Comparison of ENCODE assay signal across 17 cellular contexts in genomic region chr22:24437091-24437490, GRCh38. TPM values are rescaled to one million over a fixed set of nuclear protein-coding genes. Genes with fewer than 3 reads are reported as not detected.
DNase-seq lines count a peak whose midpoint lies in the region; ATAC-seq and TF ChIP-seq lines count a peak whose summit lies in the region.
"Had no signal": no experiment of that assay in that cellular context is flagged by ENCODE, and none has a peak within 500 bp of the region (broad histone marks: within the 10 kb centered on the region; RNA-seq: fewer than 3 reads in every experiment).

No MANE protein-coding gene starts in this region.

- H3K27me3 Mint-ChIP-seq in activated B cell treated with CpG ODN at 0.5 μM for 24 hours, result no peaks in the 10 kb centered on the region
- no peaks in the 10 kb centered on the region for H3K27me3 Mint-ChIP-seq in naive thymus-derived CD4-positive, alpha-beta T cell

- peak overlapping the region; percentile 90 to 99 (median 97) for H3K4me2 ChIP-seq in BLaER1 treated with 17β-estradiol and CSF1 and Interleukin-3, amounts not matched to agents 10 nM and 100 nM
- H3K4me2 ChIP-seq in DND-41 (ENCODE audit: insufficient read depth, low read length), result peak overlapping the region; percentile 1; the same call in 1 of the 2 replicates

- CTCF ChIA-PET in activated B cell treated with CpG ODN at 0.5 μM for 24 hours (lab: Charles Lee) (interaction anchor here (1.3 to 2.4 kb wide), 3 partner anchors 8 to 15 kb away, joined by 5 to 15 read pairs (median 13); partner anchors contain the start of gene ADORA2A), GM10248 (lab: Yijun Ruan, JAX) (interaction anchor here (0.9 to 2.1 kb wide), 7 partner anchors 13 to 89 kb away, joined by 3 to 7 read pairs (median 4); no protein-coding TSS in a partner anchor)
- CTCF ChIA-PET in naive thymus-derived CD4-positive, alpha-beta T cell (lab: Charles Lee), result interaction anchor here (1.6 kb wide), 1 partner anchor 15 kb away, joined by 5 read pairs; no protein-coding TSS in a partner anchor

- H3K4me1 ChIP-seq in BLaER1 treated with 17β-estradiol and CSF1 and Interleukin-3, amounts not matched to agents 10 nM and 100 nM, result peaks cover 99 to 100% (median 100%) of the 10 kb centered on the region in 10 experiments
- peaks cover 70% of the 10 kb centered on the region for H3K4me1 ChIP-seq in DND-41 (ENCODE audit: insufficient read depth, low read length)
- H3K4me1 ChIP-seq in naive thymus-derived CD4-positive, alpha-beta T cell (ENCODE audit: control insufficient read depth in 2 of 2, insufficient read depth in 2 of 2, low read length in 2 of 2), result peaks cover 55 to 62% of the 10 kb centered on the region in 2 donors

- H3K9me3 Mint-ChIP-seq in activated B cell treated with CpG ODN at 0.5 μM for 24 hours, result no peaks in the 10 kb centered on the region
- peaks cover 0 to 2% (median 0%) of the 10 kb centered on the region in 11 donors for H3K9me3 Mint-ChIP-seq in naive thymus-derived CD4-positive, alpha-beta T cell
- H3K9me3 Mint-ChIP-seq: T-helper 2 cell treated with Interferon-gamma antibody and Interleukin-4, amounts not matched to agents 5 μg/mL and 100 μg/mL, for 36 hours had no signal

- peaks cover 19% of the 10 kb centered on the region; the same call in 1 of the 2 replicates for H3K79me2 ChIP-seq in DND-41 (ENCODE audit: insufficient read depth, low read length)

- peaks cover 0 to 16% (median 0%) of the 10 kb centered on the region in 11 experiments; a peak in 5 of 22 replicates for H4K20me1 ChIP-seq in BLaER1 treated with 17β-estradiol and CSF1 and Interleukin-3, amounts not matched to agents 10 nM and 100 nM
- peaks cover 4% of the 10 kb centered on the region; the same call in 1 of the 2 replicates for H4K20me1 ChIP-seq in DND-41 (ENCODE audit: insufficient read depth, low read length)

- no peaks in the 10 kb centered on the region for H3K36me3 ChIP-seq in BLaER1 treated with 17β-estradiol and CSF1 and Interleukin-3, amounts not matched to agents 10 nM and 100 nM
- peaks cover 37% of the 10 kb centered on the region for H3K36me3 ChIP-seq in DND-41 (ENCODE audit: insufficient read depth, low read length)
- H3K36me3 ChIP-seq in naive thymus-derived CD4-positive, alpha-beta T cell (ENCODE audit: control insufficient read depth in 2 of 3, insufficient read depth in 3 of 3, low read length in 3 of 3), result peaks cover 6 to 84% (median 31%) of the 10 kb centered on the region in 3 experiments

- H3K36me3 Mint-ChIP-seq in activated B cell treated with CpG ODN at 0.5 μM for 24 hours (ENCODE audit: low read depth), result peaks cover 37% of the 10 kb centered on the region
- peaks cover 0 to 24% (median 18%) of the 10 kb centered on the region in 5 donors for H3K36me3 Mint-ChIP-seq in naive thymus-derived CD4-positive, alpha-beta T cell

- no peak for ATAC-seq in DND-41 (ENCODE audit: insufficient read depth, low read depth)
- ATAC-seq in activated B cell treated with CpG ODN at 0.5 μM for 24 hours (ENCODE audit: low read depth), result no peak
- ATAC-seq in naive thymus-derived CD4-positive, alpha-beta T cell, result no peak
- ATAC-seq: K562, upper lobe of right lung had no signal

- no peaks in the 10 kb centered on the region for H3K9me3 ChIP-seq in BLaER1 treated with 17β-estradiol and CSF1 and Interleukin-3, amounts not matched to agents 10 nM and 100 nM (replicated peaks in 1 of 11)
- H3K9me3 ChIP-seq in DND-41 (ENCODE audit: insufficient read depth, low read length, severe bottlenecking), result no peaks in the 10 kb centered on the region
- H3K9me3 ChIP-seq in naive thymus-derived CD4-positive, alpha-beta T cell (ENCODE audit: control insufficient read depth in 2 of 3, low read length in 3 of 3), result no peaks in the 10 kb centered on the region
- H3K9me3 ChIP-seq: upper lobe of right lung had no signal

- H3K4me3 Mint-ChIP-seq in activated B cell treated with CpG ODN at 0.5 μM for 24 hours, result peak overlapping the region; percentile 64
- H3K4me3 Mint-ChIP-seq in naive thymus-derived CD4-positive, alpha-beta T cell, result peak overlapping the region in 4 of 10 donors; percentile 10 to 40 (median 17)
- H3K4me3 Mint-ChIP-seq: T-helper 2 cell treated with Interferon-gamma antibody and Interleukin-4, amounts not matched to agents 5 μg/mL and 100 μg/mL, for 36 hours had no signal

- no peak for DNase-seq in DND-41
- no peak for DNase-seq in activated B cell treated with CpG ODN at 0.5 μM for 24 hours
- DNase-seq in naive thymus-derived CD4-positive, alpha-beta T cell, result no peak
- DNase-seq in KG1 (lab: John Stamatoyannopoulos, UW), result no peak
- DNase-seq in GM10248 (ENCODE audit: extremely low spot score), result no peak
- DNase-seq in NCI-H345 treated with DMSO at 0.1 percent for 48 hours (lab: John Stamatoyannopoulos, UW; ENCODE audit: unreplicated experiment), result no peak
- DNase-seq: cerebellar nuclear complex; glutamatergic neuron; NCI-H524; retina; stimulated activated CD4-positive, alpha-beta T cell treated with anti-CD3 and anti-CD28 coated beads, Interleukin-1b, Interleukin-23, amount 100 ng/mL, for 48 hours had no signal

- TF ChIP-seq CTCF in DND-41 (IDR thresholded peaks at IDR 0.05; ENCODE audit: borderline replicate concordance, extremely low read depth, low read length, poor library complexity, severe bottlenecking) (no peak), activated B cell treated with CpG ODN at 0.5 μM for 24 hours (IDR thresholded peaks at IDR 0.05) (no peak), GM10248 (IDR thresholded peaks at IDR 0.05; ENCODE audit: control extremely low read depth, extremely low read depth, low read depth, missing control alignments) (no peak)

- intact Hi-C loops in activated B cell treated with CpG ODN at 0.5 μM for 24 hours (cut with micrococcal nuclease), result loop anchor here (10.0 kb wide), 4 partner anchors 162 to 682 kb away; partner anchors contain the start of genes DERL3, SPECC1L, VPREB3 and ZNF70
- intact Hi-C loops in naive thymus-derived CD4-positive, alpha-beta T cell (cut with micrococcal nuclease), result loop anchor here in 1 of 2 donors (10.0 kb wide), 1 partner anchor 62 kb away; no protein-coding TSS in a partner anchor

- H3K9ac ChIP-seq in BLaER1 treated with 17β-estradiol and CSF1 and Interleukin-3, amounts not matched to agents 10 nM and 100 nM, result peak overlapping the region in 3 of 11 experiments; percentile 6 to 80 (median 23); a peak in 4 of 22 replicates
- peak overlapping the region; percentile 41 for H3K9ac ChIP-seq in DND-41 (ENCODE audit: low read depth, low read length)

- POLR2A ChIA-PET in activated B cell treated with CpG ODN at 0.5 μM for 24 hours (lab: Charles Lee), result interaction anchor here (0.6 to 7.0 kb wide), 6 partner anchors 12 to 118 kb away, joined by 3 to 154 read pairs (median 3); partner anchors contain the start of genes ADORA2A and GUCD1
- POLR2A ChIA-PET in naive thymus-derived CD4-positive, alpha-beta T cell (lab: Charles Lee), result interaction anchor here (5.1 kb wide), 1 partner anchor 10 kb away, joined by 32 read pairs; the partner anchor contains the start of gene ADORA2A
- POLR2A ChIA-PET in GM10248 (lab: Yijun Ruan, JAX), result interaction anchor here (1.8 kb wide), 1 partner anchor 10 kb away, joined by 6 read pairs; the partner anchor contains the start of gene ADORA2A

- H3K27ac ChIP-seq in BLaER1 treated with 17β-estradiol and CSF1 and Interleukin-3, amounts not matched to agents 10 nM and 100 nM, result peak overlapping the region in 8 of 11 experiments; percentile 41 to 95 (median 90); a peak in 11 of 22 replicates
- H3K27ac ChIP-seq in DND-41 (ENCODE audit: low read length), result peak overlapping the region; percentile 95
- H3K27ac ChIP-seq in naive thymus-derived CD4-positive, alpha-beta T cell (ENCODE audit: low read depth, low read length), result peak overlapping the region; percentile 97
- H3K27ac ChIP-seq: epithelial cell of prostate, upper lobe of right lung had no signal

- peaks cover 82% of the 10 kb centered on the region for H3K4me1 Mint-ChIP-seq in activated B cell treated with CpG ODN at 0.5 μM for 24 hours
- H3K4me1 Mint-ChIP-seq in naive thymus-derived CD4-positive, alpha-beta T cell, result peaks cover 32 to 92% (median 77%) of the 10 kb centered on the region in 7 donors

- no peaks in the 10 kb centered on the region for H3K27me3 ChIP-seq in BLaER1 treated with 17β-estradiol and CSF1 and Interleukin-3, amounts not matched to agents 10 nM and 100 nM
- no peaks in the 10 kb centered on the region for H3K27me3 ChIP-seq in DND-41 (ENCODE audit: insufficient read depth, low read length, poor library complexity)
- no peaks in the 10 kb centered on the region for H3K27me3 ChIP-seq in naive thymus-derived CD4-positive, alpha-beta T cell (ENCODE audit: control insufficient read depth in 2 of 2, insufficient read depth in 2 of 2, low read length in 2 of 2)
- H3K27me3 ChIP-seq: upper lobe of right lung had no signal

- peak overlapping the region; percentile 99 for H3K27ac Mint-ChIP-seq in activated B cell treated with CpG ODN at 0.5 μM for 24 hours
- H3K27ac Mint-ChIP-seq in naive thymus-derived CD4-positive, alpha-beta T cell, result peak overlapping the region; percentile 62 to 94 (median 88)

- H3K4me3 ChIP-seq in BLaER1 treated with 17β-estradiol and CSF1 and Interleukin-3, amounts not matched to agents 10 nM and 100 nM, result no peak overlapping the region
- no peak overlapping the region for H3K4me3 ChIP-seq in DND-41 (ENCODE audit: low read depth in 1 of 2, low read length in 2 of 2)
- no peak overlapping the region for H3K4me3 ChIP-seq in naive thymus-derived CD4-positive, alpha-beta T cell (ENCODE audit: low read length)
- H3K4me3 ChIP-seq: K562, upper lobe of right lung had no signal

- H2AFZ ChIP-seq in DND-41 (ENCODE audit: low read depth, low read length), result no peak overlapping the region

RNA-seq across cellular contexts. Expression of gene ADORA2A, which starts 9.7 kb away (rescaled TPM):
- 35.7 and 35.8 TPM in 2 replicates for total RNA-seq in activated B cell treated with CpG ODN at 0.5 μM for 24 hours
- total RNA-seq in naive thymus-derived CD4-positive, alpha-beta T cell, result 10 to 100 TPM; 22.5 to 43.7 (median 33.4) TPM
- polyA plus RNA-seq in naive thymus-derived CD4-positive, alpha-beta T cell, result 100 to 1,000 TPM in 1 of 2 donors, 10 to 100 TPM in 1; 79.5 to 127 TPM

RNA-seq across cellular contexts. Expression of gene UPB1, which starts 58.0 kb away (rescaled TPM):
- total RNA-seq in activated B cell treated with CpG ODN at 0.5 μM for 24 hours, result 1.1 and 1.3 TPM in 2 replicates
- 1 to 10 TPM in 4 of 5 experiments, under 1 TPM in 1; 0.70 to 3.4 (median 2.1) TPM for total RNA-seq in naive thymus-derived CD4-positive, alpha-beta T cell
- polyA plus RNA-seq in naive thymus-derived CD4-positive, alpha-beta T cell, result under 1 TPM; 0.14 to 0.15 TPM
- total RNA-seq: H1 had no signal
